Comparison of ENCODE assay signal across 8 cellular contexts in the genomic region with DNA sequence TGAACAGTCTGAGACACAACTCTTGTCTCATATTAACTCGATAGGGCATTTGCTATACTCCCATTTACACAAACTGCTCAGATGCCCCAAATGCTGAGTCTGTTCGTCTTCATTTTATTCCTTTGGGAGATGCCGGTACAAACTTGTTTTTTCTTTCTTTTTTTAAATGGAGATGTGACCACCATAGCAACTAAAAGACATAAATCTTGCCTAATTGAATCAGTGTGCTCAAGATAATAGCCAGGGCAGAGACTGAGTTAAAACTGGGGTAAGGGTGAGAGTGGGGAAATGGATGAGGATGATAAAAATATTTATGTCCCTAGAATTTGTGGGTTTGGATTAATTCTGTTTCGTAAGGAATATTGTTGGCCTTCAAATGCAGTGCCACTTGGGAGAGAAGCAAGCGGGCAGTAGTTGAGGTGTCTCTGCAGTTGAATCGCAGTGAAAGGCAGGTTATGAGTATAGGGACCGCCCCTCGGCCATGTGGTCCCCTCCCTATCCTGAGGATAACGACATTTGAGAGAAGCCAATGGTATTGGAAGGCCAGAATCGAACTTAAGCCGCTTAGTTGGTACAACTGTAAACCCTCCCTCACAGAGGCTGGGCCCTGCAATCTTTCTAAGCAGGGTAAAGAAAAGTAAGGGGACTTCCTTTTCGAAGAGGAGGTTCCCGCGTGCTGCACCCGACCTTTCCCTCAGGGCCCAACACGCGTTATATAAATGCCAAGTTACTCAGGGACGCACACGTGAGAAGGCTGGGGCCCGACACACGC. TPM values are rescaled to one million over a fixed set of nuclear protein-coding genes. Genes with fewer than 3 reads are reported as not detected.
DNase-seq lines count a peak whose midpoint lies in the region; ATAC-seq, FAIRE-seq and TF ChIP-seq lines count a peak whose summit lies in the region.

No MANE protein-coding gene starts in this region.

- peak overlapping the region; percentile 78 for H3K9ac ChIP-seq in keratinocyte (ENCODE audit: control insufficient read depth, extremely low read depth, insufficient read depth, low read length)

- H3K27ac Mint-ChIP-seq in GM23338: peak overlapping the region; percentile 91

- no peaks in the 10 kb centered on the region for H3K9me2 ChIP-seq in GM23338 (ENCODE audit: insufficient read depth)

- H3K27me3 Mint-ChIP-seq in GM23338 (ENCODE audit: insufficient read depth, low read depth, poor library complexity): peaks cover 12% of the 10 kb centered on the region

- peaks cover 33% of the 10 kb centered on the region for H3K79me2 ChIP-seq in GM23338 (replicated peaks; ENCODE audit: insufficient read depth)
- no peaks in the 10 kb centered on the region for H3K79me2 ChIP-seq in keratinocyte (ENCODE audit: control insufficient read depth, insufficient read depth, low read length)

- H3K4me1 Mint-ChIP-seq in GM23338: peaks cover 23% of the 10 kb centered on the region

- H3K4me3 ChIP-seq in GM23338 (peak overlapping the region; percentile 71), SJSA1 (peak overlapping the region; percentile 69), brain microvascular endothelial cell (ENCODE audit: low read depth, low read length) (peak overlapping the region; percentile 94), keratinocyte (ENCODE audit: control insufficient read depth in 2 of 3, extremely low read depth in 1 of 3, insufficient read depth in 2 of 3, low read depth in 1 of 3, low read length in 3 of 3) (peak overlapping the region; percentile 68 to 80 (median 75))

- peaks cover 13% of the 10 kb centered on the region for H3K36me3 Mint-ChIP-seq in GM23338 (ENCODE audit: low read depth)

- no peaks in the 10 kb centered on the region for H3K27me3 ChIP-seq in GM23338 (ENCODE audit: insufficient read depth)
- H3K27me3 ChIP-seq in SJSA1 (replicated peaks): no peaks in the 10 kb centered on the region
- H3K27me3 ChIP-seq in brain microvascular endothelial cell (replicated peaks): no peaks in the 10 kb centered on the region
- no peaks in the 10 kb centered on the region for H3K27me3 ChIP-seq in keratinocyte (ENCODE audit: control insufficient read depth, extremely low read depth, insufficient read depth, low read length)

- peak overlapping the region; percentile 87; the same call in 2 of the 3 replicates for H3K4me3 Mint-ChIP-seq in GM23338

- no peaks in the 10 kb centered on the region for H3K9me1 ChIP-seq in keratinocyte (ENCODE audit: control insufficient read depth, extremely low read depth, insufficient read depth, low read length)

- H3K4me2 ChIP-seq in GM23338: peak overlapping the region; percentile 77
- peak overlapping the region; percentile 84 for H3K4me2 ChIP-seq in keratinocyte (ENCODE audit: control insufficient read depth, extremely low read depth, insufficient read depth, low read depth, low read length)

- in situ Hi-C loops in brain microvascular endothelial cell (cut with HindIII; ENCODE audit: low pct_ligation_motif_present, low sequenced_read_pairs): no loop called here

- H2AFZ ChIP-seq in GM23338: peak overlapping the region; percentile 4; the same call in 1 of the 2 replicates
- H2AFZ ChIP-seq in keratinocyte (ENCODE audit: control insufficient read depth, low read length): peak overlapping the region; percentile 96

- peaks cover 11% of the 10 kb centered on the region; the same call in 2 of the 3 replicates for H3K9me3 Mint-ChIP-seq in GM23338

- FAIRE-seq in keratinocyte (lab: Jason Lieb, UNC) (no peak), RCC 7860 (lab: Jason Lieb, UNC) (no peak)

- H3K27ac ChIP-seq in GM23338 (ENCODE audit: low read depth): peak overlapping the region; percentile 93
- no peak overlapping the region for H3K27ac ChIP-seq in SJSA1
- H3K27ac ChIP-seq in brain microvascular endothelial cell: no peak overlapping the region
- H3K27ac ChIP-seq in keratinocyte (ENCODE audit: control insufficient read depth, insufficient read depth, low read length): no peak overlapping the region

- 0 out of 2 replicates have a peak, but pooled peaks cover 8% of the 10 kb centered on the region for H3F3A ChIP-seq in GM23338 (replicated peaks; ENCODE audit: low read depth)

- peak; percentile 42 for ATAC-seq in GM23338

- peaks cover 31% of the 10 kb centered on the region for H3K4me1 ChIP-seq in GM23338 (ENCODE audit: insufficient read depth)
- peaks cover 14% of the 10 kb centered on the region for H3K4me1 ChIP-seq in SJSA1 (replicated peaks)
- H3K4me1 ChIP-seq in keratinocyte (ENCODE audit: control insufficient read depth, extremely low read depth, insufficient read depth, low read length): peaks cover 7% of the 10 kb centered on the region

- TF ChIP-seq CTCF in GM23338 (conservative IDR thresholded peaks at IDR 0.05; ENCODE audit: low read depth in 2 of 2) (no peak), brain microvascular endothelial cell (IDR thresholded peaks at IDR 0.05; ENCODE audit: low read depth, low read length, missing control alignments) (no peak), keratinocyte (optimal IDR thresholded peaks at IDR 0.05 in 1 of 3, IDR thresholded peaks at IDR 0.05 in 1 of 3, conservative IDR thresholded peaks at IDR 0.05 in 1 of 3; ENCODE audit: extremely low read depth in 1 of 3, insufficient read depth in 2 of 3, low read length in 3 of 3) (no peak)

- dilution Hi-C loops in keratinocyte (cut with MboI; ENCODE audit: extremely low pct_ligation_motif_present, low sequenced_read_pairs): no loop called here

- H3K36me3 ChIP-seq in GM23338 (ENCODE audit: insufficient read depth) (no peaks in the 10 kb centered on the region), SJSA1 (peaks cover 3% of the 10 kb centered on the region; the same call in 1 of the 2 replicates), brain microvascular endothelial cell (replicated peaks) (no peaks in the 10 kb centered on the region), keratinocyte (ENCODE audit: control insufficient read depth in 2 of 2, extremely low read depth in 1 of 2, insufficient read depth in 2 of 2, low read length in 2 of 2) (no peaks in the 10 kb centered on the region)

- DNase-seq in GF-D8 (lab: John Stamatoyannopoulos, UW): peak; percentile 65
- DNase-seq in GM23338 (ENCODE audit: low spot score): peak; percentile 75
- DNase-seq in LoVo (ENCODE audit: low spot score): peak; percentile 50
- DNase-seq in SJSA1 (ENCODE audit: low read depth in 1 of 2, low spot score in 2 of 2): no peak
- no peak for DNase-seq in brain microvascular endothelial cell
- DNase-seq in keratinocyte (ENCODE audit: low read depth, low spot score): no peak
- peak; percentile 57 to 66 for DNase-seq in stimulated activated CD4-positive, alpha-beta T cell treated with anti-CD3 and anti-CD28 coated beads, Interleukin-4, amount 100 ng/mL, for 48 hours (ENCODE audit: low read depth in 2 of 2)
- no peak for DNase-seq in RCC 7860 (ENCODE audit: low spot score)

- H4K20me1 ChIP-seq in GM23338 (replicated peaks; ENCODE audit: insufficient read depth): peaks cover 8% of the 10 kb centered on the region; the same call in 1 of the 2 replicates
- H4K20me1 ChIP-seq in keratinocyte (ENCODE audit: control insufficient read depth, extremely low read depth, insufficient read depth, low read length): no peaks in the 10 kb centered on the region

- H3K9me3 ChIP-seq in SJSA1 (replicated peaks) (peaks cover 3% of the 10 kb centered on the region; the same call in 1 of the 2 replicates), keratinocyte (ENCODE audit: control insufficient read depth, low read depth, low read length) (no peaks in the 10 kb centered on the region)

RNA-seq across cellular contexts. Expression of a gene that starts 0.8 kb away (rescaled TPM):
- total RNA-seq in GM23338 (2014; rRNA removed; shearing (Covaris generic)): 26.5 and 37.6 TPM in 2 replicates
- polyA plus RNA-seq in GM23338 (2016; fragmentation: Nextera tagmentation; extraction: Ambion mirVana): 7.5 and 9.0 TPM in 2 replicates
- total RNA-seq in SJSA1 (2014; rRNA removed; shearing (Covaris generic)): 2.6 and 7.4 TPM in 2 replicates
- polyA plus RNA-seq in keratinocyte: 1.3 to 2.0 TPM (median 1.5 TPM) in 3 replicates
- polyA plus RNA-seq in keratinocyte (2011; ENCODE audit: low read depth): 1.1 TPM
- polyA plus RNA-seq in keratinocyte (2011; cell fraction: cytosol; rRNA removed): 0.95 and 2.2 TPM in 2 replicates
- polyA plus RNA-seq in keratinocyte (2011; cell fraction: nucleus; rRNA removed): 2.3 and 3.0 TPM in 2 replicates
- 0.85 and 3.3 TPM in 2 replicates for polyA plus RNA-seq in keratinocyte (2012; ENCODE audit: low replicate concordance)
- polyA minus RNA-seq in keratinocyte: 3.0 to 7.3 TPM (median 4.6 TPM) in 3 replicates
- polyA minus RNA-seq in keratinocyte (2011; cell fraction: cytosol; rRNA and poly(A)+ RNA removed): 4.8 TPM
- 2.6 and 4.2 TPM in 2 replicates for polyA minus RNA-seq in keratinocyte (2011; cell fraction: nucleus; rRNA and poly(A)+ RNA removed)

Comparison
In these comparisons a context has a peak if more than half of its experiments do, and no peak if none do; other contexts are left out.
1. DNase-seq: peak in GF-D8 (single experiment), GM23338 (single experiment), LoVo (single experiment) and stimulated activated CD4-positive, alpha-beta T cell treated with anti-CD3 and anti-CD28 coated beads, Interleukin-4, amount 100 ng/mL, for 48 hours (2 of 2); none in SJSA1 (0 of 2), brain microvascular endothelial cell (single experiment), keratinocyte (single experiment) and RCC 7860 (single experiment).
2. Peak in every context shown above with its lines, with median percentiles within 50 percentile points of each other: H3K4me3 ChIP-seq.